ENCODE assay signal across 17 cellular contexts in genomic region chr5:133918731-133919130, GRCh38. TPM values are rescaled to one million over a fixed set of nuclear protein-coding genes. Genes with fewer than 3 reads are reported as not detected.
DNase-seq lines count a peak whose midpoint lies in the region; ATAC-seq, FAIRE-seq and TF ChIP-seq lines count a peak whose summit lies in the region.
"Had no signal": no experiment of that assay in that cellular context is flagged by ENCODE, and none has a peak within 500 bp of the region (broad histone marks: within the 10 kb centered on the region; RNA-seq: fewer than 3 reads in every experiment).

No MANE protein-coding gene starts in this region.

- H3K36me3 ChIP-seq in H7 (replicated peaks; ENCODE audit: control insufficient read depth, insufficient read depth, low read length), result no peaks in the 10 kb centered on the region
- no peaks in the 10 kb centered on the region for H3K36me3 ChIP-seq in H1 (ENCODE audit: control insufficient read depth in 2 of 4, insufficient read depth in 4 of 4, low read length in 3 of 4)
- H3K36me3 ChIP-seq in upper lobe of right lung, result no peaks in the 10 kb centered on the region
- H3K36me3 ChIP-seq in MG63, result no peaks in the 10 kb centered on the region
- H3K36me3 ChIP-seq: BLaER1, HAP-1 had no signal

- intact Hi-C loops in activated CD4-positive, alpha-beta T cell treated with anti-CD3 and anti-CD28 coated beads, Interleukin-2, amount 10 ng/mL, durations not matched to agents 24 days and 14 days (cut with micrococcal nuclease), result loop anchor here (1.0 kb wide), 1 partner anchor 12 kb away; no protein-coding TSS in a partner anchor
- intact Hi-C loops in upper lobe of right lung (cut with DNase I), result no loop called here

- TF ChIP-seq CTCF in H1 (IDR thresholded peaks at IDR 0.05; ENCODE audit: control extremely low read depth in 1 of 3, insufficient read depth in 1 of 3, low read depth in 1 of 3, low read length in 3 of 3) (no peak), upper lobe of right lung (IDR thresholded peaks at IDR 0.05) (no peak), coronary artery (IDR thresholded peaks at IDR 0.05) (no peak)

- no peak overlapping the region for H3K9ac ChIP-seq in H1 (replicated peaks in 1 of 4; ENCODE audit: extremely low read depth in 1 of 4, low read depth in 3 of 4, low read length in 3 of 4)
- H3K9ac ChIP-seq: BLaER1, GM23248 had no signal

- H3K9me3 Mint-ChIP-seq in activated CD4-positive, alpha-beta T cell treated with anti-CD3 and anti-CD28 coated beads, Interleukin-2, amount 10 ng/mL, durations not matched to agents 24 days and 14 days, result no peaks in the 10 kb centered on the region
- H3K9me3 Mint-ChIP-seq: CD4-positive, CD25-positive, alpha-beta regulatory T cell had no signal

- H4K91ac ChIP-seq in H1 (replicated peaks; ENCODE audit: insufficient read length, low read length), result no peak overlapping the region

- POLR2A ChIA-PET in H1 (lab: Charles Lee; ENCODE audit: partially characterized antibody), result no interaction called here

- H4K8ac ChIP-seq in H1 (ENCODE audit: extremely low read depth, insufficient read depth, low read length), result no peak overlapping the region

- no peak overlapping the region for H2AK5ac ChIP-seq in H1 (ENCODE audit: low read depth, low read length)

- peaks cover 20% of the 10 kb centered on the region for H3K4me1 Mint-ChIP-seq in activated CD4-positive, alpha-beta T cell treated with anti-CD3 and anti-CD28 coated beads, Interleukin-2, amount 10 ng/mL, durations not matched to agents 24 days and 14 days
- H3K4me1 Mint-ChIP-seq: CD4-positive, CD25-positive, alpha-beta regulatory T cell had no signal

- H3K27ac ChIP-seq in H1 (ENCODE audit: low read depth, low read length), result no peak overlapping the region
- H3K27ac ChIP-seq in upper lobe of right lung, result no peak overlapping the region
- no peak overlapping the region for H3K27ac ChIP-seq in coronary artery
- H3K27ac ChIP-seq: BLaER1, GM23248 had no signal

- no peaks in the 10 kb centered on the region for H3K27me3 Mint-ChIP-seq in activated CD4-positive, alpha-beta T cell treated with anti-CD3 and anti-CD28 coated beads, Interleukin-2, amount 10 ng/mL, durations not matched to agents 24 days and 14 days

- H2BK12ac ChIP-seq in H1 (ENCODE audit: low read depth, low read length), result no peak overlapping the region

- no peaks in the 10 kb centered on the region for H3K79me1 ChIP-seq in H1 (ENCODE audit: low read depth, low read length)

- H3K14ac ChIP-seq in H1 (ENCODE audit: insufficient read length), result no peak overlapping the region

- no peak for TF ChIP-seq EP300 in H1 (IDR thresholded peaks at IDR 0.05; ENCODE audit: borderline replicate concordance in 1 of 2, low read depth in 2 of 2, low read length in 2 of 2)

- H3K23ac ChIP-seq in H1 (ENCODE audit: insufficient read length), result no peak overlapping the region

- no peak for TF ChIP-seq RAD21 in H1 (IDR thresholded peaks at IDR 0.05 in 1 of 2, conservative IDR thresholded peaks at IDR 0.05 in 1 of 2; ENCODE audit: low read depth in 2 of 2, low read length in 2 of 2)

- peak overlapping the region; percentile 29 for H3K27ac Mint-ChIP-seq in activated CD4-positive, alpha-beta T cell treated with anti-CD3 and anti-CD28 coated beads, Interleukin-2, amount 10 ng/mL, durations not matched to agents 24 days and 14 days
- H3K27ac Mint-ChIP-seq: CD4-positive, CD25-positive, alpha-beta regulatory T cell had no signal

- H3K23me2 ChIP-seq in H1 (ENCODE audit: low read depth, low read length), result no peaks in the 10 kb centered on the region

- no peaks in the 10 kb centered on the region for H3K36me3 Mint-ChIP-seq in activated CD4-positive, alpha-beta T cell treated with anti-CD3 and anti-CD28 coated beads, Interleukin-2, amount 10 ng/mL, durations not matched to agents 24 days and 14 days (ENCODE audit: low read depth)
- H3K36me3 Mint-ChIP-seq: CD4-positive, CD25-positive, alpha-beta regulatory T cell had no signal

- H3K4me3 ChIP-seq in H7 (ENCODE audit: insufficient read depth, low read depth, low read length) (no peak overlapping the region), H1 (ENCODE audit: extremely low read depth in 1 of 4, insufficient read depth in 2 of 4, low read depth in 3 of 4, low read length in 4 of 4) (no peak overlapping the region), upper lobe of right lung (no peak overlapping the region), coronary artery (no peak overlapping the region), MG63 (no peak overlapping the region)
- H3K4me3 ChIP-seq: BLaER1, GM23248, HAP-1 had no signal

- H3K79me2 ChIP-seq in H1 (ENCODE audit: control insufficient read depth in 1 of 2, insufficient read depth in 2 of 2, low read length in 2 of 2), result no peaks in the 10 kb centered on the region

- H3K4ac ChIP-seq in H1 (replicated peaks; ENCODE audit: insufficient read length, low read depth, low read length), result no peak overlapping the region

- no peak for FAIRE-seq in H1 (lab: Jason Lieb, UNC)
- FAIRE-seq: GM18507 had no signal

- no peak overlapping the region for H3K56ac ChIP-seq in H1 (replicated peaks; ENCODE audit: insufficient read length, low read depth, low read length)

- no peak for DNase-seq in activated CD4-positive, alpha-beta T cell treated with anti-CD3 and anti-CD28 coated beads, Interleukin-2, amount 10 ng/mL, durations not matched to agents 24 days and 14 days
- no peak for DNase-seq in activated CD4-positive, alpha-beta T cell treated with anti-CD3 and anti-CD28 coated beads for 1 hour
- DNase-seq in H7, result peak; percentile 56
- DNase-seq in H1 (ENCODE audit: low read depth in 1 of 2, low spot score in 2 of 2), result no peak
- no peak for DNase-seq in upper lobe of right lung
- no peak for DNase-seq in coronary artery (ENCODE audit: low spot score)
- no peak for DNase-seq in MG63
- DNase-seq: 8988T; AML-193; CD4-positive, CD25-positive, alpha-beta regulatory T cell; DMS53; GF-D8; GM23248; IMR-90 had no signal

- ATAC-seq in upper lobe of right lung, result peak; percentile 8

- no peak overlapping the region for H4K5ac ChIP-seq in H1 (ENCODE audit: insufficient read length, low read depth, low read length)

- H3K4me2 ChIP-seq in H1 (ENCODE audit: insufficient read depth in 1 of 2, low read depth in 2 of 2, low read length in 2 of 2), result no peak overlapping the region

- H4K20me1 ChIP-seq in H1 (replicated peaks in 1 of 2; ENCODE audit: control insufficient read depth in 1 of 2, insufficient read depth in 2 of 2, low read length in 2 of 2), result no peaks in the 10 kb centered on the region
- H4K20me1 ChIP-seq: BLaER1 had no signal

- H3K4me3 Mint-ChIP-seq in activated CD4-positive, alpha-beta T cell treated with anti-CD3 and anti-CD28 coated beads, Interleukin-2, amount 10 ng/mL, durations not matched to agents 24 days and 14 days, result no peak overlapping the region

- H2BK20ac ChIP-seq in H1 (ENCODE audit: low read length), result no peak overlapping the region

- H2AFZ ChIP-seq in H1 (ENCODE audit: low read length), result no peak overlapping the region
- H2AFZ ChIP-seq: GM23248 had no signal

- H3K27me3 ChIP-seq in H7 (ENCODE audit: control insufficient read depth, insufficient read depth, low read length) (no peaks in the 10 kb centered on the region), H1 (replicated peaks in 1 of 4; ENCODE audit: control insufficient read depth in 3 of 4, extremely low read depth in 1 of 4, insufficient read depth in 3 of 4, low read length in 3 of 4) (no peaks in the 10 kb centered on the region), upper lobe of right lung (no peaks in the 10 kb centered on the region), MG63 (no peaks in the 10 kb centered on the region)
- H3K27me3 ChIP-seq: BLaER1 had no signal

- 89% methylated on average over 10 of the region's 10 CpGs; no CpG with 5 or more reads in 1 of the 2 experiments for WGBS in H1 (ENCODE audit: extremely low coverage in 1 of 2, insufficient coverage in 1 of 2, insufficient read length in 1 of 2, insufficient replicate concordance in 2 of 2, low coverage in 1 of 2, low lambda C conversion rate in 2 of 2, missing lambda C conversion rate in 1 of 2), 2 experiments

- H2BK15ac ChIP-seq in H1 (ENCODE audit: low read length), result no peak overlapping the region

- CTCF ChIA-PET in H1 (lab: Charles Lee; ENCODE audit: partially characterized antibody), result interaction anchor here (1.1 to 3.5 kb wide), 3 partner anchors 12 to 26 kb away, joined by 3 to 11 read pairs (median 3); no protein-coding TSS in a partner anchor

- no peak overlapping the region for H3K18ac ChIP-seq in H1 (ENCODE audit: extremely low read depth, low read length)

- H3K4me1 ChIP-seq in H1 (replicated peaks in 1 of 4; ENCODE audit: control insufficient read depth in 3 of 4, insufficient read depth in 4 of 4, low read length in 3 of 4) (no peaks in the 10 kb centered on the region; a peak in 1 of 7 replicates), upper lobe of right lung (no peaks in the 10 kb centered on the region)
- H3K4me1 ChIP-seq: HAP-1 had no signal

- H3K9me3 ChIP-seq in H1 (ENCODE audit: insufficient read depth in 2 of 2, low read depth in 1 of 2, low read length in 1 of 2) (no peaks in the 10 kb centered on the region), upper lobe of right lung (no peaks in the 10 kb centered on the region), MG63 (no peaks in the 10 kb centered on the region)
- H3K9me3 ChIP-seq: BLaER1, HAP-1 had no signal

- no peak for TF ChIP-seq POLR2A in H1 (IDR thresholded peaks at IDR 0.05; ENCODE audit: control extremely low read depth in 1 of 2, low read depth in 2 of 2, low read length in 2 of 2)

- H2BK5ac ChIP-seq in H1 (ENCODE audit: low read depth, low read length), result 0 out of 2 replicates have a peak overlapping the region, but pooled peaks have one; percentile 9

- no peak overlapping the region for H2BK120ac ChIP-seq in H1 (replicated peaks; ENCODE audit: low read depth, low read length)

TF ChIP-seq in H1, 55 proteins besides CTCF, POLR2A, EP300 and RAD21 (continues in another document):
- TF ChIP-seq JUND (IDR thresholded peaks at IDR 0.05; ENCODE audit: low read length), result no peak
- no peak for TF ChIP-seq BACH1 (IDR thresholded peaks at IDR 0.05; ENCODE audit: low read length)

RNA-seq across cellular contexts. Expression of gene C5orf15, which starts 49.7 kb away (rescaled TPM):
- total RNA-seq in activated CD4-positive, alpha-beta T cell treated with anti-CD3 and anti-CD28 coated beads, Interleukin-2, amount 10 ng/mL, durations not matched to agents 24 days and 14 days, result 41.4 and 45.0 TPM in 2 replicates
- total RNA-seq in H7 (2014; rRNA removed; shearing (Covaris generic)), result 48.7 and 55.5 TPM in 2 replicates
- 31.7 and 33.3 TPM in 2 replicates for total RNA-seq in H1 (2021; fragmentation: NEBNext Ultra II Directional; extraction: Animal tissue kit (Norgen Biotek cat#: 25700))
- 39.3 and 51.4 TPM in 2 replicates for polyA plus RNA-seq in H1 (2011; rRNA removed)
- polyA plus RNA-seq in H1 (2011; cell fraction: cytosol; rRNA removed), result 51.0 TPM
- 17.7 TPM for polyA plus RNA-seq in H1 (2011; cell fraction: nucleus; rRNA removed)
- 24.6 to 43.6 TPM (median 31.4 TPM) in 4 replicates for polyA plus RNA-seq in H1 (2012, experiment 1 of 2)
- 16.9 TPM for polyA plus RNA-seq in H1 (2012, experiment 2 of 2)
- 66.1 TPM for polyA plus RNA-seq in H1 (2013, experiment 1 of 2)
- polyA plus RNA-seq in H1 (2013, experiment 2 of 2), result 78.3 TPM
- polyA minus RNA-seq in H1 (2011; rRNA and poly(A)+ RNA removed), result 31.1 and 42.4 TPM in 2 replicates
- 32.4 TPM for polyA minus RNA-seq in H1 (2011; cell fraction: cytosol; rRNA and poly(A)+ RNA removed)
- polyA minus RNA-seq in H1 (2011; cell fraction: nucleus; rRNA and poly(A)+ RNA removed), result 12.6 TPM
- 33.4 TPM for total RNA-seq in upper lobe of right lung
- 96.2 and 153 TPM in 2 replicates for total RNA-seq in MG63 (2014; rRNA removed; shearing (Covaris generic); ENCODE audit: low replicate concordance)
